In the genomic region with DNA sequence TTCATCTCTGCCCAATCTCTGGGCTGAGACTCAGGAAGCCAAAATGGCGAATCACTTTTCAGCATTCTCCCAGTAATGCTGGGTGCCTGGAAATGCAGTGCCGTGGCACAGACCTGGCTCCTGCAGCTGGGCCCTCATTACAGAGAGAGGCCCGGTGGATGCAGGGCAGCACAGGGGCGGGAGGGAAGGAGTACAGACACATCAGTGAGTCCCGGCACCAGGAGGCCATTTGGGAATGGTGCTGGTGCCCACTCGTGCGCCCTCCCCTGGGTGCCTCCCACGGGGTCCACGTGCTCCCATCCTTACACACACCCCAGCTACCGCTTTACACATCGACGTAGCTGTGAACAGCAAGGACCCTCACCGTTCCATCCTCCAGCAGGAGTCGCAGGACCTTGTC, we compare ENCODE assay signal across 1 cellular context.
TF ChIP-seq lines count a peak whose summit lies in the region.

No MANE protein-coding gene starts in this region.

TF ChIP-seq in HepG2, 621 proteins besides CTCF, POLR2A, EP300 and RAD21 (continued from another document):
- TF ChIP-seq PITX1 (CRISPR knock-in tag; IDR thresholded peaks at IDR 0.05): no peak
- no peak for TF ChIP-seq SIN3B (IDR thresholded peaks at IDR 0.05; ENCODE audit: low read length)
- TF ChIP-seq JARID2 (CRISPR knock-in tag; IDR thresholded peaks at IDR 0.05; ENCODE audit: insufficient replicate concordance): no peak
- no peak for TF ChIP-seq TBL1XR1 (IDR thresholded peaks at IDR 0.05; ENCODE audit: borderline replicate concordance, low read length, partially characterized antibody)
- TF ChIP-seq ZNF816 (CRISPR knock-in tag; IDR thresholded peaks at IDR 0.05; ENCODE audit: borderline replicate concordance): no peak
- no peak for TF ChIP-seq ZNF337 (CRISPR knock-in tag; IDR thresholded peaks at IDR 0.05; ENCODE audit: borderline replicate concordance, low read depth)
- TF ChIP-seq CC2D1A (CRISPR knock-in tag; IDR thresholded peaks at IDR 0.05): no peak
- TF ChIP-seq, protein P1, sequence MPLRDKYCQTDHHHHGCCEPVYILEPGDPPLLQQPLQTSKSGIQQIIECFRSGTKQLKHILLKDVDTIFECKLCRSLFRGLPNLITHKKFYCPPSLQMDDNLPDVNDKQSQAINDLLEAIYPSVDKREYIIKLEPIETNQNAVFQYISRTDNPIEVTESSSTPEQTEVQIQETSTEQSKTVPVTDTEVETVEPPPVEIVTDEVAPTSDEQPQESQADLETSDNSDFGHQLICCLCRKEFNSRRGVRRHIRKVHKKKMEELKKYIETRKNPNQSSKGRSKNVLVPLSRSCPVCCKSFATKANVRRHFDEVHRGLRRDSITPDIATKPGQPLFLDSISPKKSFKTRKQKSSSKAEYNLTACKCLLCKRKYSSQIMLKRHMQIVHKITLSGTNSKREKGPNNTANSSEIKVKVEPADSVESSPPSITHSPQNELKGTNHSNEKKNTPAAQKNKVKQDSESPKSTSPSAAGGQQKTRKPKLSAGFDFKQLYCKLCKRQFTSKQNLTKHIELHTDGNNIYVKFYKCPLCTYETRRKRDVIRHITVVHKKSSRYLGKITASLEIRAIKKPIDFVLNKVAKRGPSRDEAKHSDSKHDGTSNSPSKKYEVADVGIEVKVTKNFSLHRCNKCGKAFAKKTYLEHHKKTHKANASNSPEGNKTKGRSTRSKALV (CRISPR knock-in tag; IDR thresholded peaks at IDR 0.05): no peak
- no peak for TF ChIP-seq MAF1 (CRISPR knock-in tag; IDR thresholded peaks at IDR 0.05; ENCODE audit: borderline replicate concordance)
- TF ChIP-seq TCF7L2 (IDR thresholded peaks at IDR 0.05; ENCODE audit: low read depth, low read length): no peak
